Comparison of ENCODE assay signal across 18 cellular contexts in genomic region chr2:25426326-25426725, GRCh38.
"Had no signal": no experiment of that assay in that cellular context is flagged by ENCODE, and none has a peak within 500 bp of the region (broad histone marks: within the 10 kb centered on the region; RNA-seq: fewer than 3 reads in every experiment).

No MANE protein-coding gene starts in this region.

- H3K9me3 ChIP-seq: esophagus squamous epithelium, gastrocnemius medialis, heart right ventricle, left ventricle myocardium inferior, lower lobe of right lung had no signal

- H3K27ac ChIP-seq: coronary artery, esophagus squamous epithelium, gastrocnemius medialis, heart right ventricle, left ventricle myocardium inferior, lower lobe of right lung had no signal

- ATAC-seq: gastrocnemius medialis, heart right ventricle, left cardiac atrium, lower lobe of right lung had no signal

- H3K4me3 ChIP-seq: coronary artery, dorsolateral prefrontal cortex, esophagus squamous epithelium, gastrocnemius medialis, heart right ventricle, left ventricle myocardium inferior, lower lobe of right lung had no signal

- DNase-seq: dermis blood vessel endothelial cell; dorsolateral prefrontal cortex; effector CD4-positive, alpha-beta T cell; effector memory CD4-positive, alpha-beta T cell; esophagus squamous epithelium; foreskin fibroblast; foreskin melanocyte; gastrocnemius medialis; glutamatergic neuron; head of caudate nucleus; heart right ventricle; hippocampal formation; left cardiac atrium; left ventricle myocardium inferior; lower lobe of right lung; mesendoderm; midbrain had no signal

- H3K27me3 ChIP-seq: dorsolateral prefrontal cortex, esophagus squamous epithelium, gastrocnemius medialis, heart right ventricle had no signal

- H3K36me3 ChIP-seq: gastrocnemius medialis, left ventricle myocardium inferior had no signal

- H3K4me1 ChIP-seq: esophagus squamous epithelium, gastrocnemius medialis, left ventricle myocardium inferior, lower lobe of right lung had no signal
